Comparison of ENCODE assay signal across 22 cellular contexts in genomic region chr14:35113308-35113950, GRCh38. TPM values are rescaled to one million over a fixed set of nuclear protein-coding genes. Genes with fewer than 3 reads are reported as not detected.
DNase-seq lines count a peak whose midpoint lies in the region; ATAC-seq, FAIRE-seq and TF ChIP-seq lines count a peak whose summit lies in the region.
"Had no signal": no experiment of that assay in that cellular context is flagged by ENCODE, and none has a peak within 500 bp of the region (broad histone marks: within the 10 kb centered on the region; RNA-seq: fewer than 3 reads in every experiment).

No MANE protein-coding gene starts in this region.

- H3K36me3 Mint-ChIP-seq in Caco-2 (ENCODE audit: insufficient read depth, unreplicated experiment) (peaks cover 66% of the 10 kb centered on the region), neural progenitor cell (peaks cover 48% of the 10 kb centered on the region)

- H3K4ac ChIP-seq in H1 (replicated peaks; ENCODE audit: insufficient read length, low read depth, low read length) = no peak overlapping the region

- H4K91ac ChIP-seq in H1 (replicated peaks; ENCODE audit: insufficient read length, low read length) = no peak overlapping the region

- H3K9me3 ChIP-seq in Caco-2 (no peaks in the 10 kb centered on the region), HUES48 (ENCODE audit: control insufficient read depth, insufficient read depth, low read length) (0 out of 2 replicates have a peak, but pooled peaks cover 6% of the 10 kb centered on the region), H1 (ENCODE audit: insufficient read depth in 2 of 2, low read depth in 1 of 2, low read length in 1 of 2) (peaks cover 0 to 9% of the 10 kb centered on the region in 2 experiments; a peak in 2 of 4 replicates), neural progenitor cell (ENCODE audit: low read depth) (no peaks in the 10 kb centered on the region)
- H3K9me3 ChIP-seq: psoas muscle, suprapubic skin had no signal

- H3K27ac ChIP-seq in HUES48 (ENCODE audit: low read depth, low read length) (peak overlapping the region; percentile 38), H1 (ENCODE audit: low read depth, low read length) (no peak overlapping the region), neural progenitor cell (no peak overlapping the region)
- H3K27ac ChIP-seq: PC-9, psoas muscle, suprapubic skin had no signal

- intact Hi-C loops in Caco-2 (cut with micrococcal nuclease; ENCODE audit: unreplicated experiment) = loop anchor here (1.0 kb wide), 1 partner anchor 8 kb away; the partner anchor contains the start of gene PPP2R3C

- H3K27me3 Mint-ChIP-seq in Caco-2 (ENCODE audit: insufficient read depth, unreplicated experiment) = no peaks in the 10 kb centered on the region
- peaks cover 2% of the 10 kb centered on the region for H3K27me3 Mint-ChIP-seq in neural progenitor cell (ENCODE audit: insufficient read depth, low read depth)
- H3K27me3 Mint-ChIP-seq: activated naive CD4-positive, alpha-beta T cell treated with anti-CD3 and anti-CD28 coated beads, Interleukin-2, amount 10 ng/mL, durations not matched to agents 7 days and 5 days; activated T-cell treated with anti-CD3 and anti-CD28 coated beads, Interleukin-2, amount 50 U/mL, for 24 hours had no signal

- H2BK12ac ChIP-seq in H1 (ENCODE audit: low read depth, low read length) = no peak overlapping the region

- H2BK5ac ChIP-seq in H1 (ENCODE audit: low read depth, low read length) = no peak overlapping the region

- H4K20me1 ChIP-seq in H1 (replicated peaks in 1 of 2; ENCODE audit: control insufficient read depth in 1 of 2, insufficient read depth in 2 of 2, low read length in 2 of 2) (no peaks in the 10 kb centered on the region), neural progenitor cell (ENCODE audit: low read depth) (no peaks in the 10 kb centered on the region)

- no TSS peak for BruUV-seq in Caco-2 (replicated peaks; lab: Mats Ljungman, UMichigan)

- H3K18ac ChIP-seq in H1 (ENCODE audit: extremely low read depth, low read length) = no peak overlapping the region

- 0 out of 2 replicates have a peak overlapping the region, but pooled peaks have one; percentile 24 for H2AK5ac ChIP-seq in H1 (ENCODE audit: low read depth, low read length)

- H3K14ac ChIP-seq in H1 (ENCODE audit: insufficient read length) = no peak overlapping the region

- no peak for TF ChIP-seq EP300 in H1 (IDR thresholded peaks at IDR 0.05; ENCODE audit: borderline replicate concordance in 1 of 2, low read depth in 2 of 2, low read length in 2 of 2)

- H2BK15ac ChIP-seq in H1 (ENCODE audit: low read length) = no peak overlapping the region

- H3K36me3 ChIP-seq in Caco-2 (ENCODE audit: control insufficient read depth, insufficient read depth, low read length) = peaks cover 2% of the 10 kb centered on the region; the same call in 1 of the 2 replicates
- H3K36me3 ChIP-seq in HUES48 (ENCODE audit: control insufficient read depth, insufficient read depth, low read length) = peaks cover 59% of the 10 kb centered on the region
- H3K36me3 ChIP-seq in H1 (ENCODE audit: control insufficient read depth in 2 of 4, insufficient read depth in 4 of 4, low read length in 3 of 4) = peaks cover 4 to 23% (median 11%) of the 10 kb centered on the region in 4 experiments; a peak in 7 of 8 replicates
- peaks cover 14% of the 10 kb centered on the region for H3K36me3 ChIP-seq in neural progenitor cell

- H3K23me2 ChIP-seq in H1 (ENCODE audit: low read depth, low read length) = peaks cover 2% of the 10 kb centered on the region; the same call in 1 of the 2 replicates

- no peak overlapping the region for H3K56ac ChIP-seq in H1 (replicated peaks; ENCODE audit: insufficient read length, low read depth, low read length)

- H3K79me2 ChIP-seq in H1 (ENCODE audit: control insufficient read depth in 1 of 2, insufficient read depth in 2 of 2, low read length in 2 of 2) (no peaks in the 10 kb centered on the region), neural progenitor cell (ENCODE audit: low read depth) (peaks cover 15% of the 10 kb centered on the region)

- H3K4me1 Mint-ChIP-seq in Caco-2 (ENCODE audit: low read depth, unreplicated experiment) (peaks cover 17% of the 10 kb centered on the region), neural progenitor cell (peaks cover 3% of the 10 kb centered on the region)

- H2BK120ac ChIP-seq in H1 (replicated peaks; ENCODE audit: low read depth, low read length) = no peak overlapping the region

- H3K4me3 Mint-ChIP-seq in Caco-2 (ENCODE audit: unreplicated experiment) (peak overlapping the region; percentile 55), neural progenitor cell (no peak overlapping the region)
- H3K4me3 Mint-ChIP-seq: activated naive CD4-positive, alpha-beta T cell treated with anti-CD3 and anti-CD28 coated beads, Interleukin-2, amount 10 ng/mL, durations not matched to agents 7 days and 5 days; activated T-cell treated with anti-CD3 and anti-CD28 coated beads, Interleukin-2, amount 50 U/mL, for 24 hours had no signal

- H4K8ac ChIP-seq in H1 (ENCODE audit: extremely low read depth, insufficient read depth, low read length) = no peak overlapping the region

- peak; percentile 79 to 81 for DNase-seq in Caco-2
- no peak for DNase-seq in H1 (ENCODE audit: low read depth in 1 of 2, low spot score in 2 of 2)
- no peak for DNase-seq in neural progenitor cell (ENCODE audit: low spot score)
- no peak for DNase-seq in foreskin melanocyte
- no peak for DNase-seq in NOMO-1 (lab: John Stamatoyannopoulos, UW; ENCODE audit: unreplicated experiment in 2 of 2)
- DNase-seq: activated CD4-positive, CD25-positive, alpha-beta regulatory T cell treated with anti-CD3 and anti-CD28 coated beads, Interleukin-2, amount 50 U/mL, for 72 hours; activated CD8-positive, alpha-beta memory T cell treated with anti-CD3 and anti-CD28 coated beads for 24 hours; activated naive CD4-positive, alpha-beta T cell treated with anti-CD3 and anti-CD28 coated beads, Interleukin-2, amount 10 ng/mL, durations not matched to agents 7 days and 5 days; activated T-cell treated with anti-CD3 and anti-CD28 coated beads, Interleukin-2, amount 50 U/mL, for 24 hours; effector CD4-positive, alpha-beta T cell; kidney glomerular epithelial cell; NCI-H1105 treated with DMSO at 0.1 percent for 48 hours; NCI-H2081 treated with DMSO at 0.1 percent for 48 hours; NCI-H446; PC-9; psoas muscle; SHP77 treated with DMSO at 0.1 percent for 48 hours; SW 1271 had no signal

- WGBS in H1 (ENCODE audit: extremely low coverage in 1 of 2, insufficient coverage in 1 of 2, insufficient read length in 1 of 2, insufficient replicate concordance in 2 of 2, low coverage in 1 of 2, low lambda C conversion rate in 2 of 2, missing lambda C conversion rate in 1 of 2), 2 experiments = 90% methylated on average over 4 of the region's 4 CpGs; no CpG with 5 or more reads in 1 of the 2 experiments

- H3K79me1 ChIP-seq in H1 (ENCODE audit: low read depth, low read length) = peaks cover 3% of the 10 kb centered on the region

- H3K9me3 Mint-ChIP-seq in Caco-2 (ENCODE audit: unreplicated experiment) = no peaks in the 10 kb centered on the region
- H3K9me3 Mint-ChIP-seq in neural progenitor cell = no peaks in the 10 kb centered on the region
- H3K9me3 Mint-ChIP-seq: activated T-cell treated with anti-CD3 and anti-CD28 coated beads, Interleukin-2, amount 50 U/mL, for 24 hours had no signal

- H3K27me3 ChIP-seq in Caco-2 (replicated peaks; ENCODE audit: control insufficient read depth, insufficient read depth, low read length) (no peaks in the 10 kb centered on the region), HUES48 (ENCODE audit: control insufficient read depth, insufficient read depth, low read length) (no peaks in the 10 kb centered on the region), H1 (replicated peaks in 1 of 4; ENCODE audit: control insufficient read depth in 3 of 4, extremely low read depth in 1 of 4, insufficient read depth in 3 of 4, low read length in 3 of 4) (no peaks in the 10 kb centered on the region), neural progenitor cell (no peaks in the 10 kb centered on the region)
- H3K27me3 ChIP-seq: suprapubic skin had no signal

- no peaks in the 10 kb centered on the region for H3F3A ChIP-seq in neural progenitor cell (ENCODE audit: low read depth)

- H2BK20ac ChIP-seq in H1 (ENCODE audit: low read length) = no peak overlapping the region

- FAIRE-seq in H1 (lab: Jason Lieb, UNC) = no peak

- H3K4me2 ChIP-seq in H1 (ENCODE audit: insufficient read depth in 1 of 2, low read depth in 2 of 2, low read length in 2 of 2) = no peak overlapping the region
- H3K4me2 ChIP-seq in neural progenitor cell = no peak overlapping the region
- H3K4me2 ChIP-seq: PC-9 had no signal

- TF ChIP-seq POLR2A in H1 (IDR thresholded peaks at IDR 0.05; ENCODE audit: control extremely low read depth in 1 of 2, low read depth in 2 of 2, low read length in 2 of 2) = no peak

- ATAC-seq in HG02798 (IDR thresholded peaks at IDR 0.05; ENCODE audit: poor library complexity, unreplicated experiment) = no peak
- ATAC-seq: esophagus mucosa, psoas muscle had no signal

- no peak overlapping the region for H4K5ac ChIP-seq in H1 (ENCODE audit: insufficient read length, low read depth, low read length)

- no peak overlapping the region for H2AFZ ChIP-seq in H1 (ENCODE audit: low read length)
- no peak overlapping the region for H2AFZ ChIP-seq in neural progenitor cell (replicated peaks)
- H2AFZ ChIP-seq: PC-9 had no signal

- CTCF ChIA-PET in Caco-2 (lab: Charles Lee) = no interaction called here
- CTCF ChIA-PET in H1 (lab: Charles Lee; ENCODE audit: partially characterized antibody) = interaction anchor here (0.6 kb wide), 1 partner anchor 60 kb away, joined by 4 read pairs; no protein-coding TSS in a partner anchor

- H3K4me1 ChIP-seq in Caco-2 (peaks cover 21% of the 10 kb centered on the region), HUES48 (ENCODE audit: control insufficient read depth, insufficient read depth, low read length) (peaks cover 10% of the 10 kb centered on the region), H1 (replicated peaks in 1 of 4; ENCODE audit: control insufficient read depth in 3 of 4, insufficient read depth in 4 of 4, low read length in 3 of 4) (peaks cover 0 to 3% (median 0%) of the 10 kb centered on the region in 4 experiments; a peak in 1 of 7 replicates), neural progenitor cell (no peaks in the 10 kb centered on the region)
- H3K4me1 ChIP-seq: psoas muscle, suprapubic skin had no signal

- H3K4me3 ChIP-seq in Caco-2 (ENCODE audit: low read depth, low read length) (no peak overlapping the region), HUES48 (ENCODE audit: low read depth, low read length) (no peak overlapping the region), H1 (ENCODE audit: extremely low read depth in 1 of 4, insufficient read depth in 2 of 4, low read depth in 3 of 4, low read length in 4 of 4) (no peak overlapping the region), neural progenitor cell (no peak overlapping the region)
- H3K4me3 ChIP-seq: PC-9, psoas muscle, suprapubic skin had no signal

- H3K9ac ChIP-seq in HUES48 (ENCODE audit: low read depth, low read length) = no peak overlapping the region
- H3K9ac ChIP-seq in H1 (replicated peaks in 1 of 4; ENCODE audit: extremely low read depth in 1 of 4, low read depth in 3 of 4, low read length in 3 of 4) = no peak overlapping the region
- no peak overlapping the region for H3K9ac ChIP-seq in neural progenitor cell

- H3K27ac Mint-ChIP-seq in Caco-2 (ENCODE audit: unreplicated experiment) (peak overlapping the region; percentile 97), neural progenitor cell (peak overlapping the region; percentile 7)
- H3K27ac Mint-ChIP-seq: activated naive CD4-positive, alpha-beta T cell treated with anti-CD3 and anti-CD28 coated beads, Interleukin-2, amount 10 ng/mL, durations not matched to agents 7 days and 5 days; activated T-cell treated with anti-CD3 and anti-CD28 coated beads, Interleukin-2, amount 50 U/mL, for 24 hours had no signal

- H3K23ac ChIP-seq in H1 (ENCODE audit: insufficient read length) = no peak overlapping the region

- POLR2A ChIA-PET in Caco-2 (lab: Charles Lee) = interaction anchor here (1.0 to 1.3 kb wide), 2 partner anchors 62 to 68 kb away, joined by 3 read pairs; partner anchors contain the start of gene FAM177A1
- POLR2A ChIA-PET in H1 (lab: Charles Lee; ENCODE audit: partially characterized antibody) = interaction anchor here (0.6 to 2.6 kb wide), 5 partner anchors 9 to 58 kb away, joined by 3 to 13 read pairs (median 3); partner anchors contain the start of genes PPP2R3C and PRORP

- no peak for TF ChIP-seq CTCF in Caco-2 (IDR thresholded peaks at IDR 0.05; ENCODE audit: insufficient read depth in 1 of 2, low read depth in 1 of 2, low read length in 1 of 2, severe bottlenecking in 1 of 2, unreplicated experiment in 1 of 2)
- TF ChIP-seq CTCF in H1 (IDR thresholded peaks at IDR 0.05; ENCODE audit: control extremely low read depth in 1 of 3, insufficient read depth in 1 of 3, low read depth in 1 of 3, low read length in 3 of 3) = no peak
- no peak for TF ChIP-seq CTCF in neural progenitor cell (IDR thresholded peaks at IDR 0.05)

- no peak for TF ChIP-seq RAD21 in H1 (IDR thresholded peaks at IDR 0.05 in 1 of 2, conservative IDR thresholded peaks at IDR 0.05 in 1 of 2; ENCODE audit: low read depth in 2 of 2, low read length in 2 of 2)

RNA-seq across cellular contexts. Expression of gene PPP2R3C, which starts 8.4 kb away (rescaled TPM):
- total RNA-seq in Caco-2 (2022) (23.3 and 25.2 TPM in 2 replicates), neural progenitor cell (ENCODE audit: low replicate concordance) (41.9 and 67.4 TPM in 2 replicates)
- 24.6 and 26.7 TPM in 2 replicates for total RNA-seq in H1 (2021; fragmentation: NEBNext Ultra II Directional; extraction: Animal tissue kit (Norgen Biotek cat#: 25700))
- 4.2 and 7.1 TPM in 2 replicates for polyA plus RNA-seq in H1 (2011; rRNA removed)
- 8.9 TPM for polyA plus RNA-seq in H1 (2011; cell fraction: cytosol; rRNA removed)
- polyA plus RNA-seq in H1 (2011; cell fraction: nucleus; rRNA removed) = 7.0 TPM
- 17.7 to 23.3 TPM (median 21.4 TPM) in 4 replicates for polyA plus RNA-seq in H1 (2012, experiment 1 of 2)
- 2.6 TPM for polyA plus RNA-seq in H1 (2012, experiment 2 of 2)
- 35.0 TPM for polyA plus RNA-seq in H1 (2013, experiment 1 of 2)
- polyA plus RNA-seq in H1 (2013, experiment 2 of 2) = 31.6 TPM
- 10.9 and 12.0 TPM in 2 replicates for polyA minus RNA-seq in H1 (2011; rRNA and poly(A)+ RNA removed)
- polyA minus RNA-seq in H1 (2011; cell fraction: cytosol; rRNA and poly(A)+ RNA removed) = 5.8 TPM
- polyA minus RNA-seq in H1 (2011; cell fraction: nucleus; rRNA and poly(A)+ RNA removed) = 15.5 TPM

RNA-seq across cellular contexts. Expression of gene PRORP, which starts 8.9 kb away (rescaled TPM):
- 34.5 and 36.3 TPM in 2 replicates for total RNA-seq in Caco-2 (2022)
- 43.9 and 44.8 TPM in 2 replicates for total RNA-seq in H1 (2021; fragmentation: NEBNext Ultra II Directional; extraction: Animal tissue kit (Norgen Biotek cat#: 25700))
- 20.5 and 30.0 TPM in 2 replicates for polyA plus RNA-seq in H1 (2011; rRNA removed)
- polyA plus RNA-seq in H1 (2011; cell fraction: cytosol; rRNA removed) = 25.4 TPM
- polyA plus RNA-seq in H1 (2011; cell fraction: nucleus; rRNA removed) = 36.6 TPM
- 32.4 to 53.2 TPM (median 38.4 TPM) in 4 replicates for polyA plus RNA-seq in H1 (2012, experiment 1 of 2)
- polyA plus RNA-seq in H1 (2012, experiment 2 of 2) = 9.6 TPM
- 34.3 TPM for polyA plus RNA-seq in H1 (2013, experiment 1 of 2)
- polyA plus RNA-seq in H1 (2013, experiment 2 of 2) = 31.8 TPM
- polyA minus RNA-seq in H1 (2011; rRNA and poly(A)+ RNA removed) = 61.1 and 77.7 TPM in 2 replicates
- polyA minus RNA-seq in H1 (2011; cell fraction: cytosol; rRNA and poly(A)+ RNA removed) = 21.9 TPM
- 37.1 TPM for polyA minus RNA-seq in H1 (2011; cell fraction: nucleus; rRNA and poly(A)+ RNA removed)
- total RNA-seq in neural progenitor cell (ENCODE audit: low replicate concordance) = 41.3 and 50.3 TPM in 2 replicates

Comparison
In these comparisons a context has a peak if more than half of its experiments do, and no peak if none do; other contexts are left out.
1. DNase-seq: peak in Caco-2 (2 of 2); none in H1 (0 of 2), neural progenitor cell (single experiment), foreskin melanocyte (single experiment) and NOMO-1 (0 of 2).